13 cellular contexts compared by ENCODE assay signal in the genomic region with DNA sequence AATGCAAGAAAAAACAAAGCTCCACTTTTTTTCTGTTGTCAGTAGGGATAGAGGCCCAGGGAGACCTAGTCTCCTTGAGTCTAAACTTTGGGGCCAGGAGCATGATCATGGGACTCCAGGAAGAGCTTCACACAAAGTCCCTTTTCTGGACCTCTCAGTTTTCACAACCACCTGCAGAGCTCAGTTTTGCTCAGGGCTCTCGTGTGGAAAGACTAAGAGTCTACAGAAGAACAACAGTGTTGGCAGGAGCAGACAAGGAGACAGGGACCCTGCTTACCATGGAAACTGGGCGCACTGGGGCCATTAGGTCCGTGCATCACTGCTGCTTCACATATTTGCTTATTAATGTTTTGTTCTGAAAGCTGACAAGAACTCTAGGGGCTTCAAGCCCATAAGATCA.
"Had no signal": no experiment of that assay in that cellular context is flagged by ENCODE, and none has a peak within 500 bp of the region (broad histone marks: within the 10 kb centered on the region; RNA-seq: fewer than 3 reads in every experiment).

No MANE protein-coding gene starts in this region.

- H3K9me3 ChIP-seq: neutrophil, right atrium auricular region had no signal

- H3K4me1 ChIP-seq: foreskin keratinocyte had no signal

- H3K4me3 Mint-ChIP-seq: activated CD4-positive, alpha-beta memory T cell treated with anti-CD3 and anti-CD28 coated beads, Interleukin-2, amount 10 ng/mL, durations not matched to agents 7 days and 5 days; activated naive CD8-positive, alpha-beta T cell treated with anti-CD3 and anti-CD28 coated beads, Interleukin-2, amount 50 U/mL, for 24 hours; activated T-cell treated with anti-CD3 and anti-CD28 coated beads, Interleukin-2, amount 50 U/mL, for 72 hours; immature natural killer cell; naive thymus-derived CD4-positive, alpha-beta T cell; stimulated activated memory B cell treated with anti-CD40 and anti-IgM and Interleukin-4, amounts not matched to agents 10 μg/mL and 1 μg/mL and 100 μg/mL, for 72 hours; T-helper 2 cell treated with Interferon-gamma antibody and Interleukin-4, amounts not matched to agents 5 μg/mL and 100 μg/mL, for 36 hours; type B pancreatic cell had no signal

- H3K36me3 Mint-ChIP-seq: immature natural killer cell; naive thymus-derived CD4-positive, alpha-beta T cell; stimulated activated memory B cell treated with anti-CD40 and anti-IgM and Interleukin-4, amounts not matched to agents 10 μg/mL and 1 μg/mL and 100 μg/mL, for 72 hours; type B pancreatic cell had no signal

- H3K9me3 Mint-ChIP-seq: activated CD4-positive, alpha-beta memory T cell treated with anti-CD3 and anti-CD28 coated beads, Interleukin-2, amount 10 ng/mL, durations not matched to agents 7 days and 5 days; activated T-cell treated with anti-CD3 and anti-CD28 coated beads, Interleukin-2, amount 50 U/mL, for 72 hours; stimulated activated memory B cell treated with anti-CD40 and anti-IgM and Interleukin-4, amounts not matched to agents 10 μg/mL and 1 μg/mL and 100 μg/mL, for 72 hours; T-helper 2 cell treated with Interferon-gamma antibody and Interleukin-4, amounts not matched to agents 5 μg/mL and 100 μg/mL, for 36 hours; type B pancreatic cell had no signal

- H3K27me3 ChIP-seq: foreskin keratinocyte, neutrophil, right atrium auricular region had no signal

- H3K27ac Mint-ChIP-seq: activated CD4-positive, alpha-beta memory T cell treated with anti-CD3 and anti-CD28 coated beads, Interleukin-2, amount 10 ng/mL, durations not matched to agents 7 days and 5 days; activated naive CD8-positive, alpha-beta T cell treated with anti-CD3 and anti-CD28 coated beads, Interleukin-2, amount 50 U/mL, for 24 hours; activated T-cell treated with anti-CD3 and anti-CD28 coated beads, Interleukin-2, amount 50 U/mL, for 72 hours; immature natural killer cell; stimulated activated memory B cell treated with anti-CD40 and anti-IgM and Interleukin-4, amounts not matched to agents 10 μg/mL and 1 μg/mL and 100 μg/mL, for 72 hours; T-helper 2 cell treated with Interferon-gamma antibody and Interleukin-4, amounts not matched to agents 5 μg/mL and 100 μg/mL, for 36 hours; type B pancreatic cell had no signal

- H3K4me1 Mint-ChIP-seq: activated CD4-positive, alpha-beta memory T cell treated with anti-CD3 and anti-CD28 coated beads, Interleukin-2, amount 10 ng/mL, durations not matched to agents 7 days and 5 days; activated naive CD8-positive, alpha-beta T cell treated with anti-CD3 and anti-CD28 coated beads, Interleukin-2, amount 50 U/mL, for 24 hours; immature natural killer cell; naive thymus-derived CD4-positive, alpha-beta T cell; stimulated activated memory B cell treated with anti-CD40 and anti-IgM and Interleukin-4, amounts not matched to agents 10 μg/mL and 1 μg/mL and 100 μg/mL, for 72 hours had no signal

- H3K27ac ChIP-seq: foreskin keratinocyte, neutrophil, right atrium auricular region had no signal

- H3K4me3 ChIP-seq: right atrium auricular region had no signal

- ATAC-seq: activated naive CD8-positive, alpha-beta T cell treated with anti-CD3 and anti-CD28 coated beads, Interleukin-2, amount 50 U/mL, for 24 hours; foreskin keratinocyte; naive thymus-derived CD4-positive, alpha-beta T cell; stimulated activated memory B cell treated with anti-CD40 and anti-IgM and Interleukin-4, amounts not matched to agents 10 μg/mL and 1 μg/mL and 100 μg/mL, for 72 hours had no signal

- H3K36me3 ChIP-seq: neutrophil, right atrium auricular region had no signal

- H3K27me3 Mint-ChIP-seq: activated CD4-positive, alpha-beta memory T cell treated with anti-CD3 and anti-CD28 coated beads, Interleukin-2, amount 10 ng/mL, durations not matched to agents 7 days and 5 days; activated naive CD8-positive, alpha-beta T cell treated with anti-CD3 and anti-CD28 coated beads, Interleukin-2, amount 50 U/mL, for 24 hours; type B pancreatic cell had no signal

- DNase-seq: activated CD4-positive, alpha-beta memory T cell treated with anti-CD3 and anti-CD28 coated beads, Interleukin-2, amount 10 ng/mL, durations not matched to agents 7 days and 5 days; activated CD4-positive, CD25-positive, alpha-beta regulatory T cell treated with anti-CD3 and anti-CD28 coated beads, Interleukin-2, amount 50 U/mL, for 72 hours; activated naive CD8-positive, alpha-beta T cell treated with anti-CD3 and anti-CD28 coated beads, Interleukin-2, amount 50 U/mL, for 24 hours; activated T-cell treated with anti-CD3 and anti-CD28 coated beads, Interleukin-2, amount 50 U/mL, for 72 hours; foreskin keratinocyte; immature natural killer cell; substantia nigra had no signal
